In genomic region chr7:151341357-151342101, GRCh38 we compare ENCODE assay signal across 1 cellular context.
A peak's percentile ranks its signal among the peaks of the same experiment; 100 is the strongest.
TF ChIP-seq lines count a peak whose summit lies in the region.

NUB1 (plus strand) TSS chr7:151341812; CDS start chr7:151345350, 3,538 bp downstream.

TF ChIP-seq in K562, 482 proteins besides CTCF, POLR2A, EP300 and RAD21 (continued from another document and continues in another):
- TF ChIP-seq ZNF655 (CRISPR knock-in tag; IDR thresholded peaks at IDR 0.05) (no peak), ZNF431 (CRISPR knock-in tag; IDR thresholded peaks at IDR 0.05) (0 out of 2 replicates have a peak, but pooled peaks have one; percentile 13), IRF1 (CRISPR knock-in tag; IDR thresholded peaks at IDR 0.05; ENCODE audit: borderline replicate concordance) (no peak), NCOR1 (IDR thresholded peaks at IDR 0.05) (peak; percentile 46), NFIC (IDR thresholded peaks at IDR 0.05) (peak; percentile 39; the same call in 1 of the 2 replicates), ETV1 (tag; conservative IDR thresholded peaks at IDR 0.05; ENCODE audit: low read depth) (no peak), ETS1 (conservative IDR thresholded peaks at IDR 0.05; ENCODE audit: control insufficient read depth, low read depth, low read length) (peak; percentile 60; the same call in 1 of the 2 replicates), ELF4 (CRISPR knock-in tag; IDR thresholded peaks at IDR 0.05) (no peak), FOXM1 (IDR thresholded peaks at IDR 0.05; ENCODE audit: low read depth) (no peak), FOXM1 (CRISPR knock-in tag; IDR thresholded peaks at IDR 0.05; ENCODE audit: low read depth) (no peak), GATAD2B (IDR thresholded peaks at IDR 0.05; ENCODE audit: borderline replicate concordance) (no peak), ZNF175 (CRISPR knock-in tag; IDR thresholded peaks at IDR 0.05; ENCODE audit: low read depth) (no peak), ZNF134 (CRISPR knock-in tag; conservative IDR thresholded peaks at IDR 0.05) (no peak; the same call in 1 of the 2 replicates), NCOA1 (IDR thresholded peaks at IDR 0.05; ENCODE audit: low read depth) (no peak), ARNT (IDR thresholded peaks at IDR 0.05) (no peak), PHB (CRISPR knock-in tag; IDR thresholded peaks at IDR 0.05) (no peak), GABPA (tag; conservative IDR thresholded peaks at IDR 0.05; ENCODE audit: low read depth) (peak; percentile 98), HNRNPL (IDR thresholded peaks at IDR 0.05; ENCODE audit: low read depth, low read length) (no peak), ZNF133 (CRISPR knock-in tag; IDR thresholded peaks at IDR 0.05) (peak; percentile 27; the same call in 1 of the 2 replicates), RBFOX2 (IDR thresholded peaks at IDR 0.05; ENCODE audit: low read depth, low read length) (peak; percentile 94), SNIP1 (IDR thresholded peaks at IDR 0.05; ENCODE audit: low read depth) (no peak), NFE2 (IDR thresholded peaks at IDR 0.05; ENCODE audit: low read depth) (no peak), CBX2 (IDR thresholded peaks at IDR 0.05; ENCODE audit: insufficient read depth, low read length, poor library complexity, severe bottlenecking) (no peak), NRF1 (conservative IDR thresholded peaks at IDR 0.05 in 1 of 2, IDR thresholded peaks at IDR 0.05 in 1 of 2) (peak; percentile 84 to 86), BRCA1 (IDR thresholded peaks at IDR 0.05) (no peak), BRCA1 (CRISPR knock-in tag; IDR thresholded peaks at IDR 0.05) (no peak), POLR2B (IDR thresholded peaks at IDR 0.05; ENCODE audit: low read depth, partially characterized antibody) (peak; percentile 68), TEAD2 (tag; IDR thresholded peaks at IDR 0.05) (no peak), MYC (IDR thresholded peaks at IDR 0.05; ENCODE audit: low read depth, low read length) (peak; percentile 77), MYC (CRISPR knock-in tag; IDR thresholded peaks at IDR 0.05; ENCODE audit: borderline replicate concordance, low read depth) (no peak), POLR2AphosphoS5 (IDR thresholded peaks at IDR 0.05; ENCODE audit: control insufficient read depth, insufficient read depth, low read depth, low read length) (peak; percentile 75; the same call in 1 of the 2 replicates), SRF (CRISPR knock-in tag; IDR thresholded peaks at IDR 0.05) (peak in 1 of 2 experiments; percentile 78; a peak in 2 of 4 replicates), CCAR2 (IDR thresholded peaks at IDR 0.05; ENCODE audit: low read depth, low read length) (no peak), PYGO2 (tag; IDR thresholded peaks at IDR 0.05) (no peak), NFATC3 (IDR thresholded peaks at IDR 0.05) (no peak), CHD7 (IDR thresholded peaks at IDR 0.05; ENCODE audit: low read depth, low read length) (no peak), KAT8 (IDR thresholded peaks at IDR 0.05; ENCODE audit: low read depth) (no peak), ZBTB11 (CRISPR knock-in tag; IDR thresholded peaks at IDR 0.05) (peak in 1 of 3 experiments; percentile 65; a peak in 1 of 6 replicates), TFAP4 (CRISPR knock-in tag; IDR thresholded peaks at IDR 0.05; ENCODE audit: borderline replicate concordance) (peak; percentile 93), THRAP3 (IDR thresholded peaks at IDR 0.05; ENCODE audit: borderline replicate concordance) (no peak), RUNX1 (IDR thresholded peaks at IDR 0.05; ENCODE audit: low read depth) (0 out of 2 replicates have a peak, but pooled peaks have one; percentile 68), FOXP4 (CRISPR knock-in tag; IDR thresholded peaks at IDR 0.05; ENCODE audit: borderline replicate concordance) (no peak), MTA2 (IDR thresholded peaks at IDR 0.05; ENCODE audit: low read depth) (no peak), SREBF1 (IDR thresholded peaks at IDR 0.05; ENCODE audit: borderline replicate concordance, low read depth, low read length) (0 out of 2 replicates have a peak, but pooled peaks have one; percentile 16), ATF1 (CRISPR knock-in tag; IDR thresholded peaks at IDR 0.05) (no peak), ATF1 (tag; IDR thresholded peaks at IDR 0.05) (peak; percentile 87)
